Comparison of ENCODE assay signal across 8 cellular contexts in genomic region chr6:142146828-142147662, GRCh38. TPM values are rescaled to one million over a fixed set of nuclear protein-coding genes. Genes with fewer than 3 reads are reported as not detected.
A peak's percentile ranks its signal among the peaks of the same experiment; 100 is the strongest.
DNase-seq lines count a peak whose midpoint lies in the region; ATAC-seq and TF ChIP-seq lines count a peak whose summit lies in the region.

Gene NMBR (minus strand): TSS chr6:142147122. CDS start chr6:142088658, 58,464 bp downstream.
Gene VTA1 (plus strand): TSS chr6:142147263. CDS start chr6:142147288, 25 bp downstream.

- peaks cover 39% of the 10 kb centered on the region for H3K4me1 ChIP-seq in CD8-positive, alpha-beta memory T cell (ENCODE audit: insufficient read depth, low read length)
- H3K4me1 ChIP-seq in ectodermal cell (ENCODE audit: control insufficient read depth, insufficient read depth, low read length) (peaks cover 7% of the 10 kb centered on the region), lung (ENCODE audit: control insufficient read depth in 2 of 2, insufficient read depth in 2 of 2, low read length in 2 of 2) (peaks cover 0 to 6% of the 10 kb centered on the region in 2 donors)

- peak within 1 kb of the TSS; percentile 82 to 94 (median 92) for H3K27ac Mint-ChIP-seq in CD8-positive, alpha-beta memory T cell
- peak within 1 kb of the TSS; percentile 91 for H3K27ac Mint-ChIP-seq in activated CD8-positive, alpha-beta T cell treated with anti-CD3 and anti-CD28 coated beads for 36 hours

- POLR2A ChIA-PET in CD8-positive, alpha-beta memory T cell (lab: Charles Lee), result interaction anchor here (0.5 kb wide), 1 partner anchor 226 kb away, joined by 4 read pairs; no protein-coding TSS in a partner anchor
- POLR2A ChIA-PET in activated CD8-positive, alpha-beta T cell treated with anti-CD3 and anti-CD28 coated beads for 36 hours (lab: Charles Lee), result interaction anchor here (0.6 to 0.8 kb wide), 5 partner anchors 8 to 1660 kb away, joined by 3 read pairs; no protein-coding TSS in a partner anchor

- peak within 1 kb of the TSS; percentile 90 to 96 (median 95) for H3K4me3 Mint-ChIP-seq in CD8-positive, alpha-beta memory T cell
- H3K4me3 Mint-ChIP-seq in activated CD8-positive, alpha-beta T cell treated with anti-CD3 and anti-CD28 coated beads for 36 hours, result peak within 1 kb of the TSS; percentile 96

- H3K4me3 ChIP-seq in CD8-positive, alpha-beta memory T cell (ENCODE audit: low read length), result peak within 1 kb of the TSS; percentile 93
- H3K4me3 ChIP-seq in ectodermal cell (ENCODE audit: insufficient read depth, low read depth, low read length) (peak within 1 kb of the TSS; percentile 64), lung (peak within 1 kb of the TSS; percentile 82)

- no peaks in the 10 kb centered on the region for H3K36me3 ChIP-seq in CD8-positive, alpha-beta memory T cell (ENCODE audit: insufficient read depth, low read length)
- no peaks in the 10 kb centered on the region for H3K36me3 ChIP-seq in ectodermal cell (ENCODE audit: control insufficient read depth, insufficient read depth, low read length)
- H3K36me3 ChIP-seq in lung (ENCODE audit: control insufficient read depth in 2 of 2, insufficient read depth in 2 of 2, low read length in 2 of 2), result no peaks in the 10 kb centered on the region

- peaks cover 0 to 4% of the 10 kb centered on the region in 2 donors for H3K27me3 Mint-ChIP-seq in CD8-positive, alpha-beta memory T cell
- H3K27me3 Mint-ChIP-seq in activated CD8-positive, alpha-beta T cell treated with anti-CD3 and anti-CD28 coated beads for 36 hours, result no peaks in the 10 kb centered on the region

- H3K27me3 ChIP-seq in CD8-positive, alpha-beta memory T cell (ENCODE audit: insufficient read depth, low read length, poor library complexity, severe bottlenecking), result no peaks in the 10 kb centered on the region
- H3K27me3 ChIP-seq in ectodermal cell (ENCODE audit: control insufficient read depth, insufficient read depth, low read length, poor library complexity, severe bottlenecking), result no peaks in the 10 kb centered on the region
- H3K27me3 ChIP-seq in lung (ENCODE audit: control insufficient read depth, insufficient read depth), result no peaks in the 10 kb centered on the region

- CTCF ChIA-PET in CD8-positive, alpha-beta memory T cell (lab: Charles Lee), result interaction anchor here (0.7 to 2.0 kb wide), 11 partner anchors 8 to 1304 kb away, joined by 3 to 11 read pairs (median 4); partner anchors contain the start of genes ADAT2 and PEX3
- CTCF ChIA-PET in activated CD8-positive, alpha-beta T cell treated with anti-CD3 and anti-CD28 coated beads for 36 hours (lab: Charles Lee), result interaction anchor here (0.6 to 7.9 kb wide), 15 partner anchors 9 to 248 kb away, joined by 3 to 54 read pairs (median 4); no protein-coding TSS in a partner anchor

- H3K4me1 Mint-ChIP-seq in CD8-positive, alpha-beta memory T cell, result peaks cover 57 to 71% (median 66%) of the 10 kb centered on the region in 3 donors
- H3K4me1 Mint-ChIP-seq in activated CD8-positive, alpha-beta T cell treated with anti-CD3 and anti-CD28 coated beads for 36 hours (ENCODE audit: low read depth), result peaks cover 46% of the 10 kb centered on the region

- 0% methylated on average over 38 of the region's 38 CpGs for WGBS in ectodermal cell, 2 experiments
- 1% methylated on average over 38 of the region's 38 CpGs for WGBS in lung, 2 donors

- ATAC-seq in GM19452 (IDR thresholded peaks at IDR 0.05; ENCODE audit: unreplicated experiment), result peak; percentile 100
- ATAC-seq in activated CD8-positive, alpha-beta T cell treated with anti-CD3 and anti-CD28 coated beads for 36 hours, result peak; percentile 98
- peak; percentile 100 for ATAC-seq in lung (ENCODE audit: insufficient read depth, low FRiP score)

- intact Hi-C loops in activated CD8-positive, alpha-beta T cell treated with anti-CD3 and anti-CD28 coated beads for 36 hours (cut with micrococcal nuclease), result loop anchor here (2.0 to 5.0 kb wide), 2 partner anchors 60 to 240 kb away; no protein-coding TSS in a partner anchor

- H3K36me3 Mint-ChIP-seq in CD8-positive, alpha-beta memory T cell, result peaks cover 0 to 25% (median 5%) of the 10 kb centered on the region in 3 donors
- peaks cover 14% of the 10 kb centered on the region for H3K36me3 Mint-ChIP-seq in activated CD8-positive, alpha-beta T cell treated with anti-CD3 and anti-CD28 coated beads for 36 hours (ENCODE audit: low read depth)

- H3K9me3 ChIP-seq in CD8-positive, alpha-beta memory T cell (ENCODE audit: low read length), result no peaks in the 10 kb centered on the region
- no peaks in the 10 kb centered on the region for H3K9me3 ChIP-seq in ectodermal cell (ENCODE audit: control insufficient read depth, low read length)
- no peaks in the 10 kb centered on the region for H3K9me3 ChIP-seq in lung (ENCODE audit: control insufficient read depth in 2 of 2, insufficient read depth in 1 of 2, low read length in 1 of 2)

- peak within 1 kb of the TSS; percentile 82 for H3K27ac ChIP-seq in CD8-positive, alpha-beta memory T cell (ENCODE audit: low read depth, low read length)
- no peak within 1 kb of the TSS for H3K27ac ChIP-seq in ectodermal cell (ENCODE audit: insufficient read depth, low read depth, low read length, poor library complexity, severe bottlenecking)
- H3K27ac ChIP-seq in lung (ENCODE audit: low read depth in 1 of 2, low read length in 1 of 2), result peak within 1 kb of the TSS; percentile 68 to 82

- peak; percentile 92 for TF ChIP-seq CTCF in activated CD8-positive, alpha-beta T cell treated with anti-CD3 and anti-CD28 coated beads for 36 hours (IDR thresholded peaks at IDR 0.05)
- peak; percentile 88 for TF ChIP-seq CTCF in lung (IDR thresholded peaks at IDR 0.05; ENCODE audit: control extremely low read depth, extremely low read depth)

- peak; percentile 94 to 98 (median 97) for DNase-seq in CD8-positive, alpha-beta memory T cell
- DNase-seq in HK-2 (ENCODE audit: unreplicated experiment) (peak; percentile 97), NCI-H82 treated with DMSO at 0.1 percent for 48 hours (lab: John Stamatoyannopoulos, UW; ENCODE audit: unreplicated experiment) (peak; percentile 94), lung (ENCODE audit: low spot score) (peak; percentile 98)
- DNase-seq in activated CD8-positive, alpha-beta T cell treated with anti-CD3 and anti-CD28 coated beads for 36 hours, result peak; percentile 98
- DNase-seq in stimulated activated CD4-positive, alpha-beta T cell treated with anti-CD3 and anti-CD28 coated beads, TNF-alpha, amount 100 ng/mL, for 4 hours (ENCODE audit: low read depth in 3 of 3), result peak; percentile 77 to 96 (median 90)

- no peaks in the 10 kb centered on the region for H3K9me3 Mint-ChIP-seq in CD8-positive, alpha-beta memory T cell
- H3K9me3 Mint-ChIP-seq in activated CD8-positive, alpha-beta T cell treated with anti-CD3 and anti-CD28 coated beads for 36 hours, result no peaks in the 10 kb centered on the region

RNA-seq across cellular contexts. Expression of gene NMBR, which starts in this region (rescaled TPM):
- not detected for total RNA-seq in CD8-positive, alpha-beta memory T cell
- polyA plus RNA-seq in CD8-positive, alpha-beta memory T cell, result not detected
- total RNA-seq in activated CD8-positive, alpha-beta T cell treated with anti-CD3 and anti-CD28 coated beads for 36 hours, result not detected
- not detected for polyA plus RNA-seq in ectodermal cell (2013, experiment 1 of 4)
- polyA plus RNA-seq in ectodermal cell (2013, experiment 2 of 4), result 0.14 TPM
- not detected for polyA plus RNA-seq in ectodermal cell (2013, experiment 3 of 4)
- polyA plus RNA-seq in ectodermal cell (2013, experiment 4 of 4), result not detected
- total RNA-seq in lung, result under 1 TPM; 0.18 to 0.23 TPM
- under 1 TPM in 1 of 2 donors, not detected in 1; 0.05 TPM for polyA plus RNA-seq in lung

RNA-seq across cellular contexts. Expression of gene VTA1, which starts in this region (rescaled TPM):
- 10 to 100 TPM; 63.8 to 66.5 TPM for total RNA-seq in CD8-positive, alpha-beta memory T cell
- 74.4 TPM for polyA plus RNA-seq in CD8-positive, alpha-beta memory T cell
- 10 to 100 TPM; 53.8 to 57.1 TPM for total RNA-seq in activated CD8-positive, alpha-beta T cell treated with anti-CD3 and anti-CD28 coated beads for 36 hours
- 63.1 TPM for polyA plus RNA-seq in ectodermal cell (2013, experiment 1 of 4)
- polyA plus RNA-seq in ectodermal cell (2013, experiment 2 of 4), result 66.9 TPM
- polyA plus RNA-seq in ectodermal cell (2013, experiment 3 of 4), result 55.2 TPM
- polyA plus RNA-seq in ectodermal cell (2013, experiment 4 of 4), result 58.6 TPM
- total RNA-seq in lung, result 10 to 100 TPM; 27.3 to 61.9 TPM
- 10 to 100 TPM; 15.2 to 31.3 TPM for polyA plus RNA-seq in lung
